ENCODE assay signal across 8 cellular contexts in genomic region chr19:10269333-10270179, GRCh38. TPM values are rescaled to one million over a fixed set of nuclear protein-coding genes. Genes with fewer than 3 reads are reported as not detected.
DNase-seq lines count a peak whose midpoint lies in the region; ATAC-seq and TF ChIP-seq lines count a peak whose summit lies in the region.

No MANE protein-coding gene starts in this region.

- H3K27ac ChIP-seq in CD4-positive, alpha-beta memory T cell (ENCODE audit: low read depth, low read length): peak overlapping the region; percentile 88

- H3K9me3 Mint-ChIP-seq in CD4-positive, alpha-beta memory T cell: no peaks in the 10 kb centered on the region
- no peaks in the 10 kb centered on the region for H3K9me3 Mint-ChIP-seq in central memory CD8-positive, alpha-beta T cell

- peak; percentile 66 for ATAC-seq in central memory CD8-positive, alpha-beta T cell (replicated peaks; ENCODE audit: extremely low read depth, poor library complexity, severe bottlenecking)
- no peak for ATAC-seq in GM21786 (IDR thresholded peaks at IDR 0.05; ENCODE audit: unreplicated experiment)

- H3K4me3 ChIP-seq in CD4-positive, alpha-beta memory T cell (ENCODE audit: low read length in 2 of 2): peak overlapping the region; percentile 47 to 82
- H3K4me3 ChIP-seq in kidney epithelial cell (ENCODE audit: low read depth, low read length): peak overlapping the region; percentile 43

- peak; percentile 96 for TF ChIP-seq CTCF in kidney epithelial cell (IDR thresholded peaks at IDR 0.05; ENCODE audit: insufficient read depth, low read length, poor library complexity, severe bottlenecking)

- H3K36me3 ChIP-seq in CD4-positive, alpha-beta memory T cell (ENCODE audit: insufficient read depth, low read length): no peaks in the 10 kb centered on the region
- no peaks in the 10 kb centered on the region for H3K36me3 ChIP-seq in kidney epithelial cell (ENCODE audit: control insufficient read depth, insufficient read depth, low read length)

- peaks cover 0 to 9% of the 10 kb centered on the region in 2 donors for H3K36me3 Mint-ChIP-seq in CD4-positive, alpha-beta memory T cell
- peaks cover 15% of the 10 kb centered on the region for H3K36me3 Mint-ChIP-seq in central memory CD8-positive, alpha-beta T cell (ENCODE audit: insufficient read depth)

- peak overlapping the region; percentile 91 to 96 (median 95) for H3K27ac Mint-ChIP-seq in CD4-positive, alpha-beta memory T cell
- H3K27ac Mint-ChIP-seq in central memory CD8-positive, alpha-beta T cell (ENCODE audit: low read depth): peak overlapping the region; percentile 94

- no peaks in the 10 kb centered on the region for H3K27me3 ChIP-seq in CD4-positive, alpha-beta memory T cell (ENCODE audit: insufficient read depth, low read length)
- H3K27me3 ChIP-seq in kidney epithelial cell (ENCODE audit: control insufficient read depth, insufficient read depth, low read length): no peaks in the 10 kb centered on the region

- no peaks in the 10 kb centered on the region for H3K9me3 ChIP-seq in CD4-positive, alpha-beta memory T cell (ENCODE audit: control insufficient read depth in 1 of 2, low read length in 2 of 2)

- POLR2A ChIA-PET in CD4-positive, alpha-beta memory T cell (lab: Charles Lee; ENCODE audit: partially characterized antibody): interaction anchor here (0.8 to 4.7 kb wide), 17 partner anchors 10 to 163 kb away, joined by 3 to 111 read pairs (median 9); partner anchors contain the start of genes CDC37, DNMT1, ICAM4 and ICAM5

- DNase-seq in CD4-positive, alpha-beta memory T cell: peak; percentile 81 to 87 (median 85)
- DNase-seq in GOT3 (lab: John Stamatoyannopoulos, UW): peak; percentile 40
- DNase-seq in NCI-H2227 (lab: John Stamatoyannopoulos, UW; ENCODE audit: unreplicated experiment): peak; percentile 76
- peak; percentile 96 for DNase-seq in activated CD4-positive, CD25-positive, alpha-beta regulatory T cell treated with anti-CD3 and anti-CD28 coated beads, Interleukin-2, amount 50 U/mL, for 72 hours
- DNase-seq in central memory CD8-positive, alpha-beta T cell (ENCODE audit: low spot score in 2 of 2): peak; percentile 84 to 95
- DNase-seq in kidney epithelial cell (ENCODE audit: low read depth): no peak
- peak; percentile 88 for DNase-seq in stimulated activated CD4-positive, alpha-beta T cell treated with anti-CD3 and anti-CD28 coated beads, Interleukin-12 subunit alpha, Interleukin-12 subunit beta, amount 100 ng/mL, for 4 hours

- H3K4me1 ChIP-seq in CD4-positive, alpha-beta memory T cell (ENCODE audit: insufficient read depth, low read length): peaks cover 34% of the 10 kb centered on the region

- peak overlapping the region; percentile 81 to 91 (median 86) for H3K4me3 Mint-ChIP-seq in CD4-positive, alpha-beta memory T cell
- peak overlapping the region; percentile 83 for H3K4me3 Mint-ChIP-seq in central memory CD8-positive, alpha-beta T cell

- H3K4me1 Mint-ChIP-seq in CD4-positive, alpha-beta memory T cell: peaks cover 9 to 42% (median 24%) of the 10 kb centered on the region in 4 donors
- peaks cover 40% of the 10 kb centered on the region for H3K4me1 Mint-ChIP-seq in central memory CD8-positive, alpha-beta T cell

- CTCF ChIA-PET in CD4-positive, alpha-beta memory T cell (lab: Charles Lee; ENCODE audit: partially characterized antibody): interaction anchor here (0.8 to 9.8 kb wide), 25 partner anchors 9 to 167 kb away, joined by 3 to 235 read pairs (median 5); partner anchors contain the start of genes CDC37, ICAM5 and TYK2

- no peaks in the 10 kb centered on the region for H3K27me3 Mint-ChIP-seq in CD4-positive, alpha-beta memory T cell
- H3K27me3 Mint-ChIP-seq in central memory CD8-positive, alpha-beta T cell: no peaks in the 10 kb centered on the region

- intact Hi-C loops in CD4-positive, alpha-beta memory T cell (cut with micrococcal nuclease): loop anchor here (1.0 to 2.0 kb wide), 4 partner anchors 19 to 120 kb away; partner anchors contain the start of genes ICAM5 and TYK2

RNA-seq across cellular contexts. Expression of gene ICAM1, which starts 1.4 kb away (rescaled TPM):
- total RNA-seq in CD4-positive, alpha-beta memory T cell: 1 to 10 TPM; 7.5 to 8.2 TPM
- 1 to 10 TPM; 2.5 to 8.1 TPM for polyA plus RNA-seq in CD4-positive, alpha-beta memory T cell
- 155 TPM in 2 replicates for total RNA-seq in kidney epithelial cell

RNA-seq across cellular contexts. Expression of gene ICAM4, which starts 17.2 kb away (rescaled TPM):
- total RNA-seq in CD4-positive, alpha-beta memory T cell: 1 to 10 TPM in 1 of 2 experiments, under 1 TPM in 1; 0.70 to 1.3 TPM
- 1 to 10 TPM in 1 of 2 donors, not detected in 1; 1.5 TPM for polyA plus RNA-seq in CD4-positive, alpha-beta memory T cell
- total RNA-seq in kidney epithelial cell: 0.13 TPM in 1 of 2 replicates, not detected in the other

RNA-seq across cellular contexts. Expression of gene MRPL4, which starts 17.5 kb away (rescaled TPM):
- 10 to 100 TPM; 42.7 to 44.6 TPM for total RNA-seq in CD4-positive, alpha-beta memory T cell
- 10 to 100 TPM; 28.9 to 37.1 TPM for polyA plus RNA-seq in CD4-positive, alpha-beta memory T cell
- 96.3 and 98.7 TPM in 2 replicates for total RNA-seq in kidney epithelial cell

RNA-seq across cellular contexts. Expression of gene ICAM5, which starts 20.2 kb away (rescaled TPM):
- under 1 TPM in 1 of 2 experiments, not detected in 1; 0.36 TPM for total RNA-seq in CD4-positive, alpha-beta memory T cell
- polyA plus RNA-seq in CD4-positive, alpha-beta memory T cell: under 1 TPM in 1 of 2 donors, not detected in 1; 0.20 TPM
- 0.38 and 3.8 TPM in 2 replicates for total RNA-seq in kidney epithelial cell

RNA-seq across cellular contexts. Expression of gene S1PR2, which starts 38.4 kb away (rescaled TPM):
- 1 to 10 TPM; 9.0 to 9.4 TPM for total RNA-seq in CD4-positive, alpha-beta memory T cell
- polyA plus RNA-seq in CD4-positive, alpha-beta memory T cell: 1 to 10 TPM; 1.4 to 2.3 TPM
- 8.3 and 9.4 TPM in 2 replicates for total RNA-seq in kidney epithelial cell

Comparison
In these comparisons a context has a peak if more than half of its experiments do, and no peak if none do; other contexts are left out.
1. RNA of gene ICAM1, which starts 1.4 kb away (total RNA-seq): 155 TPM in kidney epithelial cell; 7.5 to 8.2 TPM in CD4-positive, alpha-beta memory T cell; every median in the first group is over 10 times any median in the second.